ENCODE assay signal across 8 cellular contexts in genomic region chr2:72892506-72893173, GRCh38. TPM values are rescaled to one million over a fixed set of nuclear protein-coding genes. Genes with fewer than 3 reads are reported as not detected.
DNase-seq lines count a peak whose midpoint lies in the region; ATAC-seq, FAIRE-seq and TF ChIP-seq lines count a peak whose summit lies in the region.

No MANE protein-coding gene starts in this region.

- no peak overlapping the region for H3K9ac ChIP-seq in Loucy (ENCODE audit: low read depth, low read length, poor library complexity, severe bottlenecking)

- no peaks in the 10 kb centered on the region for H3K9me3 ChIP-seq in Loucy (ENCODE audit: insufficient read depth, low read depth, low read length)
- no peaks in the 10 kb centered on the region for H3K9me3 ChIP-seq in right cardiac atrium (ENCODE audit: control insufficient read depth, low read length)

- FAIRE-seq in H54 (lab: Jason Lieb, UNC): no peak

- intact Hi-C loops in right cardiac atrium (cut with DNase I): loop anchor here (5.0 to 10.0 kb wide), 5 partner anchors 80 to 285 kb away; no protein-coding TSS in a partner anchor
- intact Hi-C loops in sciatic nerve (cut with DNase I): loop anchor here (5.0 kb wide), 2 partner anchors 270 to 285 kb away; no protein-coding TSS in a partner anchor

- H4K20me1 ChIP-seq in Loucy (ENCODE audit: insufficient read depth, low read length, poor library complexity, severe bottlenecking): no peaks in the 10 kb centered on the region

- no peaks in the 10 kb centered on the region for H3K79me2 ChIP-seq in Loucy (ENCODE audit: insufficient read depth, low read length)

- no peaks in the 10 kb centered on the region for H3F3A ChIP-seq in Loucy (ENCODE audit: low read depth)

- H3K4me3 ChIP-seq in GM12865 (ENCODE audit: low read depth, low read length): no peak overlapping the region
- no peak overlapping the region for H3K4me3 ChIP-seq in Loucy (ENCODE audit: low read length, poor library complexity, severe bottlenecking)
- no peak overlapping the region for H3K4me3 ChIP-seq in right cardiac atrium (ENCODE audit: low read length)

- H3K4me2 ChIP-seq in Loucy (ENCODE audit: low read depth, low read length, poor library complexity, severe bottlenecking): no peak overlapping the region

- H3K27me3 ChIP-seq in Loucy (ENCODE audit: insufficient read depth, low read length, poor library complexity, severe bottlenecking) (no peaks in the 10 kb centered on the region), right cardiac atrium (ENCODE audit: control insufficient read depth, insufficient read depth) (no peaks in the 10 kb centered on the region)

- TF ChIP-seq CTCF in GM12865 (IDR thresholded peaks at IDR 0.05; ENCODE audit: insufficient read depth, low read depth, low read length, missing control alignments) (peak; percentile 89), Loucy (conservative IDR thresholded peaks at IDR 0.05; ENCODE audit: low read length) (peak; percentile 80)

- ATAC-seq in right cardiac atrium (peak; percentile 72 to 78), sciatic nerve (peak; percentile 77)

- 12% methylated on average over 11 of the region's 11 CpGs for WGBS in right cardiac atrium

- no peak overlapping the region for H3K27ac ChIP-seq in right cardiac atrium (ENCODE audit: low read length)

- no peaks in the 10 kb centered on the region for H3K36me3 ChIP-seq in Loucy (ENCODE audit: insufficient read depth, low read length)

- peak; percentile 84 for DNase-seq in GM12865 (ENCODE audit: low read depth)
- DNase-seq in H54 (ENCODE audit: insufficient read length, low spot score): peak; percentile 75
- peak; percentile 56 for DNase-seq in SKM-1 treated with dmso at 0.1 percent for 144 hours (lab: John Stamatoyannopoulos, UW; ENCODE audit: unreplicated experiment)
- DNase-seq in amygdala (lab: John Stamatoyannopoulos, UW): peak in 36 of 56 donors; percentile 14 to 77 (median 41)
- peak; percentile 70 to 86 (median 84) for DNase-seq in right cardiac atrium
- peak; percentile 79 for DNase-seq in sciatic nerve (ENCODE audit: low spot score)
- DNase-seq in OCI-M2 (lab: John Stamatoyannopoulos, UW; ENCODE audit: unreplicated experiment): no peak

- no peak for TF ChIP-seq POLR2A in H54 (IDR thresholded peaks at IDR 0.05; ENCODE audit: low read depth, low read length)

- no peaks in the 10 kb centered on the region for H3K9me2 ChIP-seq in Loucy (replicated peaks; ENCODE audit: low read depth, low read length)

- peak overlapping the region; percentile 78; the same call in 1 of the 2 replicates for H2AFZ ChIP-seq in Loucy (ENCODE audit: low read length)

- no peaks in the 10 kb centered on the region for H3K4me1 ChIP-seq in Loucy (ENCODE audit: insufficient read depth, low read length, poor library complexity, severe bottlenecking)
- H3K4me1 ChIP-seq in right cardiac atrium (ENCODE audit: control insufficient read depth, insufficient read depth, low read length): peaks cover 9% of the 10 kb centered on the region

RNA-seq across cellular contexts. Expression of gene SPR, which starts 5.4 kb away (rescaled TPM):
- total RNA-seq in right cardiac atrium: 10 to 100 TPM; 35.9 to 56.3 (median 44.3) TPM
- 50.3 TPM for polyA plus RNA-seq in right cardiac atrium
- 14.4 TPM for total RNA-seq in sciatic nerve

RNA-seq across cellular contexts. Expression of gene EMX1, which starts 24.7 kb away (rescaled TPM):
- total RNA-seq in right cardiac atrium (not detected), sciatic nerve (not detected)
- polyA plus RNA-seq in right cardiac atrium: 0.18 TPM
